Comparison of ENCODE assay signal across 20 cellular contexts in the genomic region with DNA sequence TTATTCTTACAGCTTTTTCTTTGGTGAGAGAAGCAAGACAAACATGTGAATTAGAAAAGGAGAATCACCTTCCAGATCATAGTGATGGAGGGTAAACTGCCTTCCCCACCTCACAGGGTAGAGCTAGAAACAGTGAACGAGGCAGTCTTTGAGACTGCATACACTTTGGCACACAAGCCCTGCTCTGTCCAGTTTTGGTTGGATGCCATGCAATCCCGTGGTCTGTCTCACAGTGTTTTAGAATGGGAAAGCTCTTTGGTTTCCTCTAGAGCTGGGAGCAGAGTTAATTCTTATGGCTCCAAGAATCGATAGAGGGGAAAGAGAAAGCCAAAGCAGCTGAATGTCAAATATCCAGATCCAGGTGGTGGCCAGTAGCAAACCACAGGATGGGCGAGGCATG.
"Had no signal": no experiment of that assay in that cellular context is flagged by ENCODE, and none has a peak within 500 bp of the region (broad histone marks: within the 10 kb centered on the region; RNA-seq: fewer than 3 reads in every experiment).

No MANE protein-coding gene starts in this region.

- H3K36me3 ChIP-seq: colonic mucosa had no signal

- H3K4me1 ChIP-seq: colonic mucosa, esophagus muscularis mucosa, heart right ventricle, lower lobe of right lung, sigmoid colon, thyroid gland, upper lobe of right lung had no signal

- H3K9me3 ChIP-seq: colonic mucosa, esophagus muscularis mucosa, gastrocnemius medialis, heart right ventricle, lower lobe of right lung, sigmoid colon, spleen, thyroid gland, upper lobe of right lung had no signal

- DNase-seq: activated CD4-positive, alpha-beta memory T cell treated with anti-CD3 and anti-CD28 coated beads for 36 hours; activated CD4-positive, alpha-beta T cell treated with anti-CD3 and anti-CD28 coated beads for 48 hours; activated effector memory CD4-positive, alpha-beta T cell treated with anti-CD3 and anti-CD28 coated beads, Interleukin-2, amount 50 U/mL, for 16 hours; activated naive CD4-positive, alpha-beta T cell treated with anti-CD3 and anti-CD28 coated beads, Interleukin-2, amount 10 ng/mL, durations not matched to agents 7 days and 5 days; activated naive CD8-positive, alpha-beta T cell treated with anti-CD3 and anti-CD28 coated beads, Interleukin-2, amount 50 U/mL, for 24 hours; activated T-cell treated with anti-CD3 and anti-CD28 coated beads, Interleukin-2, amount 50 U/mL, for 72 hours; aorta; colonic mucosa; gastrocnemius medialis; heart right ventricle; lower lobe of right lung; retina; sigmoid colon; spleen; stimulated activated CD4-positive, alpha-beta T cell treated with anti-CD3 and anti-CD28 coated beads, Interleukin-4, amount 100 ng/mL, for 1 hour; stimulated activated naive CD4-positive, alpha-beta T cell; thyroid gland; upper lobe of right lung had no signal

- ATAC-seq: activated naive CD8-positive, alpha-beta T cell treated with anti-CD3 and anti-CD28 coated beads, Interleukin-2, amount 50 U/mL, for 24 hours; activated T-cell treated with anti-CD3 and anti-CD28 coated beads, Interleukin-2, amount 50 U/mL, for 72 hours; gastrocnemius medialis; heart right ventricle; left lobe of liver; lower lobe of right lung; upper lobe of right lung had no signal

- H3K27ac ChIP-seq: colonic mucosa, esophagus muscularis mucosa, gastrocnemius medialis, heart right ventricle, lower lobe of right lung, sigmoid colon, spleen, thyroid gland, upper lobe of right lung had no signal

- H3K4me3 ChIP-seq: colonic mucosa, esophagus muscularis mucosa, gastrocnemius medialis, heart right ventricle, lower lobe of right lung, sigmoid colon, spleen, thyroid gland, upper lobe of right lung had no signal

- H3K27me3 ChIP-seq: colonic mucosa, esophagus muscularis mucosa, gastrocnemius medialis, heart right ventricle, sigmoid colon, spleen, thyroid gland, upper lobe of right lung had no signal
